In genomic region chr3:68571321-68571720, GRCh38 we compare ENCODE assay signal across 38 cellular contexts.
"Had no signal": no experiment of that assay in that cellular context is flagged by ENCODE, and none has a peak within 500 bp of the region (broad histone marks: within the 10 kb centered on the region; RNA-seq: fewer than 3 reads in every experiment).

No MANE protein-coding gene starts in this region.

- H3K27me3 ChIP-seq: ascending aorta, cardiac muscle cell had no signal

- H3K27me3 Mint-ChIP-seq: activated B cell treated with CpG ODN at 0.5 μM for 24 hours; activated CD4-positive, alpha-beta T cell treated with anti-CD3 and anti-CD28 coated beads, Interleukin-2, amount 10 ng/mL, durations not matched to agents 24 days and 14 days; activated naive CD8-positive, alpha-beta T cell treated with anti-CD3 and anti-CD28 coated beads, Interleukin-2, amount 10 ng/mL, durations not matched to agents 7 days and 5 days had no signal

- FAIRE-seq: bronchial epithelial cell, TTC549 had no signal

- H3K27ac Mint-ChIP-seq: activated B cell treated with CpG ODN at 0.5 μM for 24 hours; activated CD4-positive, alpha-beta memory T cell treated with anti-CD3 and anti-CD28 coated beads for 36 hours; activated CD4-positive, alpha-beta T cell treated with anti-CD3 and anti-CD28 coated beads, Interleukin-2, amount 10 ng/mL, durations not matched to agents 24 days and 14 days; activated CD8-positive, alpha-beta T cell treated with anti-CD3 and anti-CD28 coated beads for 36 hours; activated naive CD4-positive, alpha-beta T cell treated with anti-CD3 and anti-CD28 coated beads for 36 hours; activated naive CD8-positive, alpha-beta T cell; activated naive CD8-positive, alpha-beta T cell treated with anti-CD3 and anti-CD28 coated beads, Interleukin-2, amount 10 ng/mL, durations not matched to agents 7 days and 5 days; activated naive CD8-positive, alpha-beta T cell treated with anti-CD3 and anti-CD28 coated beads, Interleukin-2, amount 50 U/mL, for 24 hours; activated T-cell treated with anti-CD3 and anti-CD28 coated beads, Interleukin-2, amount 50 U/mL, for 72 hours; activated T-helper 1 cell treated with anti-CD3 and anti-CD28 coated beads, Interleukin-12 subunit alpha, Interleukin-12 subunit beta, Interleukin-2, Interleukin-4 antibody, amounts not matched to agents 30 ng/mL and 10 ng/mL and 1 ng/mL, durations not matched to agents 14 hours and 24 hours and 36 hours; activated T-helper 17 cell treated with anti-CD3 and anti-CD28 coated beads, Interleukin-2, amount 50 U/mL, for 72 hours; brain; T-helper 1 cell treated with Interleukin-12 subunit alpha and Interleukin-12 subunit beta and Interleukin-4 antibody, amounts not matched to agents 30 μg/mL and 1 μg/mL, for 36 hours; T-helper 2 cell treated with Interferon-gamma antibody and Interleukin-4, amounts not matched to agents 5 μg/mL and 100 μg/mL, for 36 hours had no signal

- ATAC-seq: activated CD8-positive, alpha-beta T cell treated with anti-CD3 and anti-CD28 coated beads for 36 hours; activated naive CD8-positive, alpha-beta T cell treated with anti-CD3 and anti-CD28 coated beads, Interleukin-2, amount 50 U/mL, for 24 hours; activated T-cell treated with anti-CD3 and anti-CD28 coated beads, Interleukin-2, amount 50 U/mL, for 4 hours; activated T-cell treated with anti-CD3 and anti-CD28 coated beads, Interleukin-2, amount 50 U/mL, for 72 hours; activated T-helper 17 cell treated with anti-CD3 and anti-CD28 coated beads, Interleukin-2, amount 50 U/mL, for 72 hours had no signal

- H3K36me3 ChIP-seq: ascending aorta, cardiac muscle cell had no signal

- H3K27ac ChIP-seq: ascending aorta, cardiac muscle cell, VCaP had no signal

- H3K9me3 ChIP-seq: ascending aorta had no signal

- H3K4me1 ChIP-seq: ascending aorta had no signal

- H3K36me3 Mint-ChIP-seq: activated CD4-positive, alpha-beta memory T cell treated with anti-CD3 and anti-CD28 coated beads for 36 hours; activated naive CD8-positive, alpha-beta T cell; activated naive CD8-positive, alpha-beta T cell treated with anti-CD3 and anti-CD28 coated beads, Interleukin-2, amount 10 ng/mL, durations not matched to agents 7 days and 5 days; brain had no signal

- H3K4me3 Mint-ChIP-seq: activated B cell treated with CpG ODN at 0.5 μM for 24 hours; activated CD4-positive, alpha-beta memory T cell treated with anti-CD3 and anti-CD28 coated beads for 36 hours; activated CD4-positive, alpha-beta T cell treated with anti-CD3 and anti-CD28 coated beads, Interleukin-2, amount 10 ng/mL, durations not matched to agents 24 days and 14 days; activated CD8-positive, alpha-beta T cell treated with anti-CD3 and anti-CD28 coated beads for 36 hours; activated naive CD4-positive, alpha-beta T cell treated with anti-CD3 and anti-CD28 coated beads for 36 hours; activated naive CD8-positive, alpha-beta T cell; activated naive CD8-positive, alpha-beta T cell treated with anti-CD3 and anti-CD28 coated beads, Interleukin-2, amount 10 ng/mL, durations not matched to agents 7 days and 5 days; activated naive CD8-positive, alpha-beta T cell treated with anti-CD3 and anti-CD28 coated beads, Interleukin-2, amount 50 U/mL, for 24 hours; activated T-cell treated with anti-CD3 and anti-CD28 coated beads, Interleukin-2, amount 50 U/mL, for 4 hours; activated T-cell treated with anti-CD3 and anti-CD28 coated beads, Interleukin-2, amount 50 U/mL, for 72 hours; activated T-helper 1 cell treated with anti-CD3 and anti-CD28 coated beads, Interleukin-12 subunit alpha, Interleukin-12 subunit beta, Interleukin-2, Interleukin-4 antibody, amounts not matched to agents 30 ng/mL and 10 ng/mL and 1 ng/mL, durations not matched to agents 14 hours and 24 hours and 36 hours; activated T-helper 17 cell treated with anti-CD3 and anti-CD28 coated beads, Interleukin-2, amount 50 U/mL, for 72 hours; brain; central memory CD8-positive, alpha-beta T cell; T-helper 1 cell treated with Interleukin-12 subunit alpha and Interleukin-12 subunit beta and Interleukin-4 antibody, amounts not matched to agents 30 μg/mL and 1 μg/mL, for 36 hours; T-helper 2 cell treated with Interferon-gamma antibody and Interleukin-4, amounts not matched to agents 5 μg/mL and 100 μg/mL, for 36 hours had no signal

- H3K4me3 ChIP-seq: ascending aorta, cardiac muscle cell had no signal

- H3K9me3 Mint-ChIP-seq: activated naive CD8-positive, alpha-beta T cell treated with anti-CD3 and anti-CD28 coated beads, Interleukin-2, amount 10 ng/mL, durations not matched to agents 7 days and 5 days had no signal

- DNase-seq: activated B cell treated with CpG ODN at 0.5 μM for 24 hours; activated CD4-positive, alpha-beta memory T cell treated with anti-CD3 and anti-CD28 coated beads for 36 hours; activated CD4-positive, alpha-beta T cell treated with anti-CD3 and anti-CD28 coated beads for 4 hours; activated CD4-positive, alpha-beta T cell treated with anti-CD3 and anti-CD28 coated beads, Interleukin-2, amount 10 ng/mL, durations not matched to agents 24 days and 14 days; activated CD4-positive, alpha-beta T cell treated with anti-CD3 and anti-CD28 coated beads, Interleukin-2, amount 50 U/mL, for 1 hour; activated CD4-positive, alpha-beta T cell treated with anti-CD3 and anti-CD28 coated beads, Interleukin-2, amount 50 U/mL, for 4 hours; activated CD4-positive, CD25-positive, alpha-beta regulatory T cell treated with anti-CD3 and anti-CD28 coated beads, Interleukin-2, amount 50 U/mL, for 72 hours; activated CD8-positive, alpha-beta memory T cell treated with anti-CD3 and anti-CD28 coated beads, Interleukin-2, amount 50 U/mL, for 4 hours; activated CD8-positive, alpha-beta T cell treated with anti-CD3 and anti-CD28 coated beads for 36 hours; activated effector memory CD4-positive, alpha-beta T cell treated with anti-CD3 and anti-CD28 coated beads, Interleukin-2, amount 50 U/mL, for 16 hours; activated gamma-delta T cell treated with Interleukin-2 at 50 U/mL for 16 hours; activated naive CD4-positive, alpha-beta T cell; activated naive CD4-positive, alpha-beta T cell treated with anti-CD3 and anti-CD28 coated beads for 36 hours; activated naive CD4-positive, alpha-beta T cell treated with anti-CD3 and anti-CD28 coated beads, Interleukin-2, amount 50 U/mL, for 16 hours; activated naive CD8-positive, alpha-beta T cell treated with anti-CD3 and anti-CD28 coated beads, Interleukin-2, amount 10 ng/mL, durations not matched to agents 7 days and 5 days; activated naive CD8-positive, alpha-beta T cell treated with anti-CD3 and anti-CD28 coated beads, Interleukin-2, amount 50 U/mL, for 24 hours; activated T-cell treated with anti-CD3 and anti-CD28 coated beads for 4 hours; activated T-cell treated with anti-CD3 and anti-CD28 coated beads, Interleukin-2, amount 50 U/mL, for 1 hour; activated T-cell treated with anti-CD3 and anti-CD28 coated beads, Interleukin-2, amount 50 U/mL, for 4 hours; activated T-cell treated with anti-CD3 and anti-CD28 coated beads, Interleukin-2, amount 50 U/mL, for 72 hours; amygdala; caudate nucleus; cerebellar nuclear complex; T-helper 1 cell; T-helper 2 cell; T-helper 9 cell had no signal

- H3K4me1 Mint-ChIP-seq: activated B cell treated with CpG ODN at 0.5 μM for 24 hours; activated CD4-positive, alpha-beta T cell treated with anti-CD3 and anti-CD28 coated beads, Interleukin-2, amount 10 ng/mL, durations not matched to agents 24 days and 14 days; activated naive CD8-positive, alpha-beta T cell treated with anti-CD3 and anti-CD28 coated beads, Interleukin-2, amount 10 ng/mL, durations not matched to agents 7 days and 5 days; activated naive CD8-positive, alpha-beta T cell treated with anti-CD3 and anti-CD28 coated beads, Interleukin-2, amount 50 U/mL, for 24 hours; activated T-helper 17 cell treated with anti-CD3 and anti-CD28 coated beads, Interleukin-2, amount 50 U/mL, for 72 hours; brain; central memory CD8-positive, alpha-beta T cell had no signal
